In the genomic region with DNA sequence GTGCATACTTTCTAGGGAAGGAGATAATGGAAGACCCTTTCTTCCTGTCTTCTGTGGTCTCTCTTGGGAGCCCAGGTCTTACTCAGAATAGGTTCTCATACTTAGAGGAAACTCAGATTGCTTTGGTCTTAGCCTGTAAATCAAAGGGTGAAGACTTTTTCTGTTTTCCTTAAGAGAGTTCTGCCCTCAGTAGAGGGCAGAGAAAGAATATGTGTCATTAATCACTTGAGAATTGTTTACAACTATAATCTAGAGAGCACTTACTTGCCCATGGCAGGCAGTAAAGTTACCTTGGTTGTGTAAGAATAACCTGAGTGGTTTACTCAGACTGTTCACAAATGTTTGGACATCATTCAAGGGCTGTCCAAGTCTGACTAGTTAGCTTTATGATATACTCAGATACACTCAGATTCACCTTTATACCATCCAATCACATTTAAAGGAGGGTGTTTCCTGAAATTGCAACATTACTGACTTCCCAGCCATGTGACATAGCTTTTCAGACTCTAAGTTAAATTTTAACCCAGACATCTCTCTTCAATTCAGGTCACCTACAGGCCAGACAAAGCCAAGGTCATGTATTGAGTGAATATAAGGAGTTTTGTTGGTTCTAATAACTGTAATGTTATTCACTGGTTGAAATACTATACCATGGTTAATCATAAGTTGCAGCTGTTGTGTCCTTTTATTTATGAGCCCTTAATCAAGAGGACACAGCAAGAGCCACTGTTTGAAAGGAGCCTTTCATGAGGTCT, we compare ENCODE assay signal across 10 cellular contexts.
DNase-seq lines count a peak whose midpoint lies in the region; ATAC-seq, FAIRE-seq and TF ChIP-seq lines count a peak whose summit lies in the region.
"Had no signal": no experiment of that assay in that cellular context is flagged by ENCODE, and none has a peak within 500 bp of the region (broad histone marks: within the 10 kb centered on the region; RNA-seq: fewer than 3 reads in every experiment).

No MANE protein-coding gene starts in this region.

- no peaks in the 10 kb centered on the region for H3K79me1 ChIP-seq in IMR-90 (ENCODE audit: low read depth in 1 of 2, low read length in 2 of 2)

- TF ChIP-seq RAD21 in IMR-90 (IDR thresholded peaks at IDR 0.05; ENCODE audit: low read length) (no peak), K562 (CRISPR knock-in tag; conservative IDR thresholded peaks at IDR 0.05 in 1 of 2, IDR thresholded peaks at IDR 0.05 in 1 of 2) (no peak)

- DNase-seq in IMR-90 (peak; percentile 37), K562 (ENCODE audit: extremely low read depth in 1 of 4, low spot score in 3 of 4) (no peak), lower lobe of right lung (no peak), midbrain (lab: John Stamatoyannopoulos, UW) (no peak), osteocyte (ENCODE audit: extremely low spot score, unreplicated experiment) (no peak)
- DNase-seq: activated naive CD4-positive, alpha-beta T cell treated with Interleukin-2 at 50 U/mL for 16 hours; occipital lobe had no signal

- in situ Hi-C loops in IMR-90 (cut with MboI; ENCODE audit: low sequenced_read_pairs) (no loop called here), K562 (cut with MboI) (no loop called here)

- H2BK5ac ChIP-seq in IMR-90 (ENCODE audit: low read depth, low read length, poor library complexity, severe bottlenecking): no peak overlapping the region

- H2AK9ac ChIP-seq in IMR-90 (replicated peaks; ENCODE audit: low read depth, low read length, poor library complexity): no peak overlapping the region

- no peak overlapping the region for H2BK120ac ChIP-seq in IMR-90 (ENCODE audit: low read depth, low read length)

- no peak overlapping the region for H3K4ac ChIP-seq in IMR-90 (ENCODE audit: low read depth, low read length)

- intact Hi-C loops in IMR-90 (cut with micrococcal nuclease): loop anchor here (10.0 kb wide), 1 partner anchor 87 kb away; no protein-coding TSS in a partner anchor
- intact Hi-C loops in K562 (cut with micrococcal nuclease): no loop called here
- intact Hi-C loops in lower lobe of right lung (cut with DNase I): no loop called here

- no peak overlapping the region for H4K5ac ChIP-seq in IMR-90 (ENCODE audit: low read depth, low read length)

- POLR2A ChIA-PET in IMR-90 (lab: Charles Lee; ENCODE audit: unreplicated experiment): no interaction called here
- POLR2A ChIA-PET in K562 (lab: Yijun Ruan, JAX): interaction anchor here (0.8 kb wide), 1 partner anchor 9 kb away, joined by 3 read pairs; no protein-coding TSS in a partner anchor

- H3K36me3 ChIP-seq in IMR-90 (ENCODE audit: control insufficient read depth, insufficient read depth, low read length): no peaks in the 10 kb centered on the region
- no peaks in the 10 kb centered on the region for H3K36me3 ChIP-seq in K562 (ENCODE audit: control insufficient read depth, insufficient read depth, low read length)
- H3K36me3 ChIP-seq in lower lobe of right lung: no peaks in the 10 kb centered on the region

- H3K27me3 ChIP-seq in IMR-90 (ENCODE audit: control insufficient read depth, insufficient read depth, low read length) (no peaks in the 10 kb centered on the region), K562 (ENCODE audit: control insufficient read depth in 2 of 2, insufficient read depth in 2 of 2, low read length in 2 of 2) (no peaks in the 10 kb centered on the region), lower lobe of right lung (ENCODE audit: low read depth) (no peaks in the 10 kb centered on the region)

- BruUV-seq in IMR-90 (replicated peaks; lab: Mats Ljungman, UMichigan) (no TSS peak), K562 (replicated peaks; lab: Mats Ljungman, UMichigan) (no TSS peak)

- no peak overlapping the region for H3K56ac ChIP-seq in IMR-90 (ENCODE audit: extremely low read depth, insufficient read depth, low read length)

- no peak for TF ChIP-seq POLR2A in IMR-90 (IDR thresholded peaks at IDR 0.05; ENCODE audit: low read depth, low read length)
- no peak for TF ChIP-seq POLR2A in K562 (conservative IDR thresholded peaks at IDR 0.05)

- ATAC-seq in IMR-90 (ENCODE audit: low read depth): no peak
- no peak for ATAC-seq in K562
- ATAC-seq in lower lobe of right lung: peak; percentile 97 to 98
- ATAC-seq in HG02678 (IDR thresholded peaks at IDR 0.05; ENCODE audit: unreplicated experiment): no peak
- ATAC-seq in HG03520 (IDR thresholded peaks at IDR 0.05; ENCODE audit: unreplicated experiment): no peak

- CTCF ChIA-PET in IMR-90 (lab: Yijun Ruan, JAX): interaction anchor here (0.5 kb wide), 1 partner anchor 444 kb away, joined by 3 read pairs; no protein-coding TSS in a partner anchor
- CTCF ChIA-PET in K562 (lab: Yijun Ruan, JAX; ENCODE audit: low intra/inter-chr PET ratio): no interaction called here

- H3K79me2 ChIP-seq in K562 (ENCODE audit: control insufficient read depth, insufficient read depth, low read length): no peaks in the 10 kb centered on the region

- peaks cover 1% of the 10 kb centered on the region for H3K4me1 Mint-ChIP-seq in osteocyte (ENCODE audit: unreplicated experiment)

- H2AFZ ChIP-seq in IMR-90 (replicated peaks; ENCODE audit: low read length, poor library complexity): no peak overlapping the region
- no peak overlapping the region for H2AFZ ChIP-seq in K562 (ENCODE audit: low read depth, low read length)

- H4K91ac ChIP-seq in IMR-90 (ENCODE audit: insufficient read depth, low read depth, low read length): no peak overlapping the region

- no peak overlapping the region for H2BK15ac ChIP-seq in IMR-90 (ENCODE audit: low read depth, low read length)

- no peak overlapping the region for H4K8ac ChIP-seq in IMR-90 (ENCODE audit: low read depth in 2 of 2, low read length in 2 of 2)

- no peak overlapping the region for H3K4me3 ChIP-seq in IMR-90 (ENCODE audit: insufficient read depth, low read depth, low read length)
- H3K4me3 ChIP-seq in K562: no peak overlapping the region
- no peak overlapping the region for H3K4me3 ChIP-seq in lower lobe of right lung

- H3K9me3 ChIP-seq in IMR-90 (ENCODE audit: control insufficient read depth, insufficient read depth, low read length) (no peaks in the 10 kb centered on the region), K562 (replicated peaks; ENCODE audit: control insufficient read depth, insufficient read depth, low read depth, low read length) (no peaks in the 10 kb centered on the region), lower lobe of right lung (no peaks in the 10 kb centered on the region)

- H3K27me3 Mint-ChIP-seq in osteocyte (ENCODE audit: unreplicated experiment): no peaks in the 10 kb centered on the region

- H3K4me1 ChIP-seq in IMR-90 (ENCODE audit: control insufficient read depth, insufficient read depth, low read length) (peaks cover 2% of the 10 kb centered on the region; the same call in 1 of the 2 replicates), K562 (replicated peaks in 1 of 2; ENCODE audit: control insufficient read depth in 2 of 2, insufficient read depth in 2 of 2, low read length in 2 of 2) (no peaks in the 10 kb centered on the region), lower lobe of right lung (no peaks in the 10 kb centered on the region)

- no peak overlapping the region for H3K9ac ChIP-seq in IMR-90 (ENCODE audit: low read depth, low read length)
- no peak overlapping the region for H3K9ac ChIP-seq in K562 (ENCODE audit: insufficient read depth in 1 of 2, low read depth in 2 of 2, low read length in 2 of 2)

- no peak for TF ChIP-seq EP300 in K562 (IDR thresholded peaks at IDR 0.05; ENCODE audit: low read length)

- H3K14ac ChIP-seq in IMR-90 (replicated peaks; ENCODE audit: low read depth, low read length): no peak overlapping the region

- TF ChIP-seq CTCF in 22Rv1 (IDR thresholded peaks at IDR 0.05) (no peak), IMR-90 (conservative IDR thresholded peaks at IDR 0.05; ENCODE audit: low read depth, low read length) (no peak), K562 (IDR thresholded peaks at IDR 0.05 in 2 of 3, conservative IDR thresholded peaks at IDR 0.05 in 1 of 3; ENCODE audit: insufficient read depth in 2 of 3, low read depth in 1 of 3, low read length in 3 of 3) (no peak), lower lobe of right lung (IDR thresholded peaks at IDR 0.05) (no peak), osteocyte (IDR thresholded peaks at IDR 0.05) (no peak)

- no peaks in the 10 kb centered on the region for H3K36me3 Mint-ChIP-seq in osteocyte (ENCODE audit: unreplicated experiment)

- H3K23ac ChIP-seq in IMR-90 (ENCODE audit: low read depth, low read length): no peak overlapping the region

- H3K9me1 ChIP-seq in IMR-90 (ENCODE audit: insufficient read depth, low read length) (no peaks in the 10 kb centered on the region), K562 (ENCODE audit: control insufficient read depth, insufficient read depth, low read length) (no peaks in the 10 kb centered on the region)

- H3K18ac ChIP-seq in IMR-90 (ENCODE audit: low read depth, low read length): peak overlapping the region; percentile 30; the same call in 1 of the 2 replicates

- H3K4me3 Mint-ChIP-seq in osteocyte (ENCODE audit: unreplicated experiment): no peak overlapping the region

- H3K27ac ChIP-seq in 22Rv1 (peak overlapping the region; percentile 68), IMR-90 (ENCODE audit: insufficient read depth, low read length) (no peak overlapping the region), K562 (ENCODE audit: extremely low read depth, low read depth, low read length) (no peak overlapping the region), lower lobe of right lung (no peak overlapping the region)

- H3K4me2 ChIP-seq in IMR-90 (ENCODE audit: low read depth, low read length): no peak overlapping the region
- no peak overlapping the region for H3K4me2 ChIP-seq in K562 (ENCODE audit: insufficient read depth, low read length)

- no peak overlapping the region for H2AK5ac ChIP-seq in IMR-90 (ENCODE audit: low read depth, low read length)

- FAIRE-seq in K562 (lab: Jason Lieb, UNC): no peak

- no peaks in the 10 kb centered on the region for H3K9me3 Mint-ChIP-seq in osteocyte (ENCODE audit: unreplicated experiment)

- no peak overlapping the region for H2BK20ac ChIP-seq in IMR-90 (ENCODE audit: low read depth, low read length)

- no peaks in the 10 kb centered on the region for H4K20me1 ChIP-seq in IMR-90 (ENCODE audit: insufficient read depth, low read length)
- no peaks in the 10 kb centered on the region for H4K20me1 ChIP-seq in K562 (replicated peaks; ENCODE audit: control insufficient read depth, insufficient read depth, low read length)

- dilution Hi-C loops in IMR-90 (cut with HindIII; ENCODE audit: low sequenced_read_pairs, unreplicated experiment): no loop called here

- no peak overlapping the region for H3K27ac Mint-ChIP-seq in osteocyte (ENCODE audit: unreplicated experiment)

TF ChIP-seq in IMR-90, 13 proteins besides CTCF, POLR2A, EP300 and RAD21 (continues in another document):
- TF ChIP-seq RFX5 (IDR thresholded peaks at IDR 0.05; ENCODE audit: low read depth, low read length) (no peak), FOS (IDR thresholded peaks at IDR 0.05; ENCODE audit: low read depth, low read length) (no peak), NFE2L2 (IDR thresholded peaks at IDR 0.05; ENCODE audit: low read depth, low read length) (no peak)

TF ChIP-seq in K562, 482 proteins besides CTCF, POLR2A, EP300 and RAD21 (continues in another document):
- TF ChIP-seq NR2F6 (CRISPR knock-in tag; IDR thresholded peaks at IDR 0.05): no peak
- peak; percentile 37; the same call in 1 of the 2 replicates for TF ChIP-seq ZNF584 (CRISPR knock-in tag; IDR thresholded peaks at IDR 0.05; ENCODE audit: low read depth)

Comparison
In these comparisons a context has a peak if more than half of its experiments do, and no peak if none do; other contexts are left out.
1. ATAC-seq: peak in lower lobe of right lung (2 of 2); none in IMR-90 (single experiment), K562 (single experiment), HG02678 (single experiment) and HG03520 (single experiment).